Comparison of ENCODE assay signal across 1 cellular context in genomic region chr15:75453703-75454470, GRCh38.
A peak's percentile ranks its signal among the peaks of the same experiment; 100 is the strongest.
TF ChIP-seq lines count a peak whose summit lies in the region.

No MANE protein-coding gene starts in this region.

TF ChIP-seq in GM12878, 131 proteins besides CTCF, POLR2A, EP300 and RAD21 (continued from another document and continues in another):
- TF ChIP-seq SKIL (IDR thresholded peaks at IDR 0.05; ENCODE audit: low read depth, poor library complexity, severe bottlenecking) (no peak), ZBTB40 (IDR thresholded peaks at IDR 0.05; ENCODE audit: borderline replicate concordance) (peak; percentile 69), ZBTB4 (CRISPR knock-in tag; IDR thresholded peaks at IDR 0.05) (no peak), NBN (IDR thresholded peaks at IDR 0.05) (no peak), CHD2 (IDR thresholded peaks at IDR 0.05; ENCODE audit: borderline replicate concordance, low read depth, low read length) (peak; percentile 75; the same call in 1 of the 2 replicates), ZNF622 (IDR thresholded peaks at IDR 0.05) (no peak), PAX5 (IDR thresholded peaks at IDR 0.05; ENCODE audit: borderline replicate concordance, low read depth, low read length) (peak; percentile 54; the same call in 1 of the 2 replicates), RFX5 (IDR thresholded peaks at IDR 0.05; ENCODE audit: low read depth, low read length) (peak; percentile 88), CHD4 (IDR thresholded peaks at IDR 0.05) (no peak), IRF5 (IDR thresholded peaks at IDR 0.05; ENCODE audit: borderline replicate concordance) (no peak), MTA3 (IDR thresholded peaks at IDR 0.05; ENCODE audit: borderline replicate concordance, low read length) (no peak), CEBPZ (IDR thresholded peaks at IDR 0.05; ENCODE audit: low read depth, low read length) (peak; percentile 51; the same call in 1 of the 2 replicates), NFXL1 (IDR thresholded peaks at IDR 0.05; ENCODE audit: borderline replicate concordance) (no peak), BRCA1 (IDR thresholded peaks at IDR 0.05; ENCODE audit: low read depth, low read length) (no peak), TAF1 (IDR thresholded peaks at IDR 0.05; ENCODE audit: borderline replicate concordance, low read depth, low read length) (peak; percentile 93), SP1 (IDR thresholded peaks at IDR 0.05; ENCODE audit: low read depth, low read length) (peak; percentile 94), E2F8 (IDR thresholded peaks at IDR 0.05; ENCODE audit: low read depth, partially characterized antibody) (no peak), ESRRA (IDR thresholded peaks at IDR 0.05; ENCODE audit: low read length) (no peak), BACH1 (IDR thresholded peaks at IDR 0.05; ENCODE audit: borderline replicate concordance) (peak; percentile 62; the same call in 1 of the 2 replicates), PRDM15 (CRISPR knock-in tag; IDR thresholded peaks at IDR 0.05) (no peak), NKRF (conservative IDR thresholded peaks at IDR 0.05) (peak; percentile 74; the same call in 1 of the 2 replicates), SUPT20H (IDR thresholded peaks at IDR 0.05; ENCODE audit: borderline replicate concordance, control insufficient read depth, low read depth, low read length) (no peak), TCF7 (IDR thresholded peaks at IDR 0.05; ENCODE audit: borderline replicate concordance) (no peak), IKZF2 (IDR thresholded peaks at IDR 0.05) (no peak; a peak in 1 of 4 replicates), HSF1 (IDR thresholded peaks at IDR 0.05; ENCODE audit: low read depth, low read length) (no peak), IKZF1 (conservative IDR thresholded peaks at IDR 0.05) (no peak; the same call in 1 of the 2 replicates), DPF2 (IDR thresholded peaks at IDR 0.05) (no peak), ZSCAN29 (IDR thresholded peaks at IDR 0.05) (no peak), YBX1 (IDR thresholded peaks at IDR 0.05) (no peak), ZNF217 (IDR thresholded peaks at IDR 0.05) (no peak)
